Comparison of ENCODE assay signal across 1 cellular context in genomic region chr3:149086232-149086988, GRCh38.
TF ChIP-seq lines count a peak whose summit lies in the region.

Gene HLTF (minus strand): TSS chr3:149086533. CDS start chr3:149086336, 197 bp downstream.

TF ChIP-seq in HepG2, 621 proteins besides CTCF, POLR2A, EP300 and RAD21 (continued from another document and continues in another):
- no peak for TF ChIP-seq ZNF280D (CRISPR knock-in tag; IDR thresholded peaks at IDR 0.05)
- peak; percentile 63; the same call in 1 of the 2 replicates for TF ChIP-seq GLI4 (CRISPR knock-in tag; IDR thresholded peaks at IDR 0.05; ENCODE audit: borderline replicate concordance)
- TF ChIP-seq HDAC1 (CRISPR knock-in tag; IDR thresholded peaks at IDR 0.05), result peak; percentile 58
- TF ChIP-seq ZFP36L1 (CRISPR knock-in tag; IDR thresholded peaks at IDR 0.05), result 0 out of 2 replicates have a peak, but pooled peaks have one; percentile 73
- peak; percentile 72; the same call in 1 of the 2 replicates for TF ChIP-seq ZNF563 (CRISPR knock-in tag; IDR thresholded peaks at IDR 0.05)
- peak; percentile 87 for TF ChIP-seq ERF (CRISPR knock-in tag; IDR thresholded peaks at IDR 0.05)
- peak; percentile 46 for TF ChIP-seq AGO2 (optimal IDR thresholded peaks at IDR 0.05; ENCODE audit: low read depth, low read length)
- no peak for TF ChIP-seq PRPF4 (IDR thresholded peaks at IDR 0.05; ENCODE audit: low read depth, low read length, poor library complexity, severe bottlenecking)
- peak; percentile 89 for TF ChIP-seq SP5 (CRISPR knock-in tag; IDR thresholded peaks at IDR 0.05; ENCODE audit: borderline replicate concordance, low read depth)
- no peak for TF ChIP-seq MXD4 (CRISPR knock-in tag; IDR thresholded peaks at IDR 0.05)
- TF ChIP-seq DPF2 (CRISPR knock-in tag; IDR thresholded peaks at IDR 0.05; ENCODE audit: borderline replicate concordance, low read depth), result no peak
- peak; percentile 95; the same call in 1 of the 2 replicates for TF ChIP-seq ZSCAN20 (CRISPR knock-in tag; IDR thresholded peaks at IDR 0.05; ENCODE audit: borderline replicate concordance)
- TF ChIP-seq ZSCAN30 (CRISPR knock-in tag; IDR thresholded peaks at IDR 0.05), result peak; percentile 85; the same call in 1 of the 2 replicates
- no peak for TF ChIP-seq ZNF530 (CRISPR knock-in tag; IDR thresholded peaks at IDR 0.05; ENCODE audit: low read depth)
- TF ChIP-seq NFYC (CRISPR knock-in tag; IDR thresholded peaks at IDR 0.05), result peak; percentile 98
- peak; percentile 60; the same call in 1 of the 2 replicates for TF ChIP-seq ZFX (CRISPR knock-in tag; IDR thresholded peaks at IDR 0.05; ENCODE audit: low read depth)
- TF ChIP-seq ARNT2 (CRISPR knock-in tag; IDR thresholded peaks at IDR 0.05; ENCODE audit: low read depth), result peak; percentile 78
- TF ChIP-seq NR2C2 (CRISPR knock-in tag; IDR thresholded peaks at IDR 0.05; ENCODE audit: borderline replicate concordance), result peak; percentile 74; the same call in 1 of the 2 replicates
- TF ChIP-seq RAD51 (IDR thresholded peaks at IDR 0.05; ENCODE audit: borderline replicate concordance), result no peak
- TF ChIP-seq ATF5 (CRISPR knock-in tag; IDR thresholded peaks at IDR 0.05; ENCODE audit: low read depth), result 0 out of 2 replicates have a peak, but pooled peaks have one; percentile 70
- no peak for TF ChIP-seq JUND (CRISPR knock-in tag; IDR thresholded peaks at IDR 0.05)
- TF ChIP-seq IKZF1 (IDR thresholded peaks at IDR 0.05), result no peak
- no peak; the same call in 1 of the 2 replicates for TF ChIP-seq TARDBP (CRISPR knock-in tag; IDR thresholded peaks at IDR 0.05)
- no peak for TF ChIP-seq ZNF7 (CRISPR knock-in tag; IDR thresholded peaks at IDR 0.05)
- TF ChIP-seq TMF1 (CRISPR knock-in tag; IDR thresholded peaks at IDR 0.05; ENCODE audit: low read depth), result peak; percentile 85; the same call in 1 of the 2 replicates
- TF ChIP-seq ZNF225 (CRISPR knock-in tag; IDR thresholded peaks at IDR 0.05), result peak; percentile 90
- TF ChIP-seq ZNF451 (CRISPR knock-in tag; IDR thresholded peaks at IDR 0.05), result 0 out of 2 replicates have a peak, but pooled peaks have one; percentile 28
- no peak for TF ChIP-seq CENPX (CRISPR knock-in tag; IDR thresholded peaks at IDR 0.05)
- 0 out of 2 replicates have a peak, but pooled peaks have one; percentile 88 for TF ChIP-seq SNAPC5 (CRISPR knock-in tag; IDR thresholded peaks at IDR 0.05; ENCODE audit: borderline replicate concordance)
- peak; percentile 55; the same call in 1 of the 2 replicates for TF ChIP-seq ZNF770 (CRISPR knock-in tag; IDR thresholded peaks at IDR 0.05)
- TF ChIP-seq THYN1 (CRISPR knock-in tag; IDR thresholded peaks at IDR 0.05; ENCODE audit: borderline replicate concordance, low read depth), result no peak
- TF ChIP-seq STAT5B (CRISPR knock-in tag; IDR thresholded peaks at IDR 0.05), result no peak
- TF ChIP-seq ZNF572 (CRISPR knock-in tag; IDR thresholded peaks at IDR 0.05), result no peak
- no peak for TF ChIP-seq BCLAF1 (IDR thresholded peaks at IDR 0.05)
- TF ChIP-seq ZNF703 (CRISPR knock-in tag; IDR thresholded peaks at IDR 0.05; ENCODE audit: borderline replicate concordance), result no peak
- no peak for TF ChIP-seq HOXA9 (CRISPR knock-in tag; IDR thresholded peaks at IDR 0.05; ENCODE audit: borderline replicate concordance)
- TF ChIP-seq ZNF609 (CRISPR knock-in tag; IDR thresholded peaks at IDR 0.05; ENCODE audit: borderline replicate concordance), result peak; percentile 27; the same call in 1 of the 2 replicates
- TF ChIP-seq ZNF354B (CRISPR knock-in tag; IDR thresholded peaks at IDR 0.05), result no peak
- peak; percentile 81 for TF ChIP-seq MEF2D (CRISPR knock-in tag; IDR thresholded peaks at IDR 0.05)
- TF ChIP-seq CENPBD1 (CRISPR knock-in tag; IDR thresholded peaks at IDR 0.05; ENCODE audit: borderline replicate concordance, low read depth), result no peak
- TF ChIP-seq HMGA1 (CRISPR knock-in tag; conservative IDR thresholded peaks at IDR 0.05), result no peak
- no peak for TF ChIP-seq RFX1 (IDR thresholded peaks at IDR 0.05)
- TF ChIP-seq KAT8 (CRISPR knock-in tag; IDR thresholded peaks at IDR 0.05), result peak; percentile 88
- no peak for TF ChIP-seq ZBTB20 (CRISPR knock-in tag; IDR thresholded peaks at IDR 0.05; ENCODE audit: borderline replicate concordance, low read depth)
- TF ChIP-seq ZBTB42 (CRISPR knock-in tag; IDR thresholded peaks at IDR 0.05), result peak; percentile 36; the same call in 1 of the 2 replicates
- TF ChIP-seq YY1 (IDR thresholded peaks at IDR 0.05; ENCODE audit: insufficient read depth, insufficient replicate concordance, low read depth, low read length), result peak; percentile 34
- TF ChIP-seq ZBTB26 (CRISPR knock-in tag; IDR thresholded peaks at IDR 0.05; ENCODE audit: borderline replicate concordance), result peak; percentile 78; the same call in 1 of the 2 replicates
- no peak for TF ChIP-seq ZSCAN12 (CRISPR knock-in tag; IDR thresholded peaks at IDR 0.05)
- no peak for TF ChIP-seq ZNF33A (CRISPR knock-in tag; IDR thresholded peaks at IDR 0.05; ENCODE audit: borderline replicate concordance)
- TF ChIP-seq SP1 (IDR thresholded peaks at IDR 0.05), result no peak
- peak; percentile 58 for TF ChIP-seq SP1 (CRISPR knock-in tag; IDR thresholded peaks at IDR 0.05)
- peak; percentile 72 for TF ChIP-seq XRCC5 (optimal IDR thresholded peaks at IDR 0.05; ENCODE audit: low read length)
- peak; percentile 92; the same call in 1 of the 2 replicates for TF ChIP-seq ZNF704 (CRISPR knock-in tag; IDR thresholded peaks at IDR 0.05; ENCODE audit: borderline replicate concordance)
- TF ChIP-seq MLLT10 (CRISPR knock-in tag; IDR thresholded peaks at IDR 0.05), result no peak
